In genomic region chr17:80348551-80349436, GRCh38 we compare ENCODE assay signal across 14 cellular contexts.
DNase-seq lines count a peak whose midpoint lies in the region; ATAC-seq and TF ChIP-seq lines count a peak whose summit lies in the region.
"Had no signal": no experiment of that assay in that cellular context is flagged by ENCODE, and none has a peak within 500 bp of the region (broad histone marks: within the 10 kb centered on the region; RNA-seq: fewer than 3 reads in every experiment).

No MANE protein-coding gene starts in this region.

- H3K4me3 ChIP-seq in A673 (ENCODE audit: low read depth, low read length, poor library complexity, severe bottlenecking), result no peak overlapping the region
- H3K4me3 ChIP-seq: BLaER1, breast epithelium had no signal

- POLR2A ChIA-PET in A673 (lab: Charles Lee; ENCODE audit: low non-redundant PET), result no interaction called here
- POLR2A ChIA-PET in activated CD8-positive, alpha-beta T cell treated with anti-CD3 and anti-CD28 coated beads for 36 hours (lab: Charles Lee), result interaction anchor here (1.0 kb wide), 1 partner anchor 31 kb away, joined by 3 read pairs; no protein-coding TSS in a partner anchor
- POLR2A ChIA-PET in MCF 10A (lab: Yijun Ruan, JAX), result no interaction called here

- peak; percentile 66 for ATAC-seq in activated CD8-positive, alpha-beta T cell treated with anti-CD3 and anti-CD28 coated beads for 36 hours
- ATAC-seq in memory B cell (ENCODE audit: low read depth), result no peak
- ATAC-seq in GM21515 (IDR thresholded peaks at IDR 0.05; ENCODE audit: unreplicated experiment), result no peak
- ATAC-seq in GM21528 (IDR thresholded peaks at IDR 0.05; ENCODE audit: low FRiP score, unreplicated experiment), result no peak

- H3K4me1 ChIP-seq in A673 (ENCODE audit: insufficient read depth, low read length, poor library complexity, severe bottlenecking), result no peaks in the 10 kb centered on the region
- H3K4me1 ChIP-seq: BLaER1, breast epithelium had no signal

- peaks cover 72% of the 10 kb centered on the region for H3K36me3 ChIP-seq in A673 (ENCODE audit: insufficient read depth, low read length, poor library complexity, severe bottlenecking)

- H3K27me3 ChIP-seq in A673 (replicated peaks; ENCODE audit: insufficient read depth, low read depth, low read length, poor library complexity), result no peaks in the 10 kb centered on the region
- H3K27me3 ChIP-seq: BLaER1, breast epithelium had no signal

- peaks cover 81% of the 10 kb centered on the region for H3K36me3 Mint-ChIP-seq in activated CD8-positive, alpha-beta T cell treated with anti-CD3 and anti-CD28 coated beads for 36 hours (ENCODE audit: low read depth)
- peaks cover 49% of the 10 kb centered on the region for H3K36me3 Mint-ChIP-seq in memory B cell
- H3K36me3 Mint-ChIP-seq in MCF 10A (ENCODE audit: insufficient read depth, unreplicated experiment), result peaks cover 97% of the 10 kb centered on the region

- intact Hi-C loops in A673 (cut with micrococcal nuclease; ENCODE audit: unreplicated experiment) (no loop called here), MCF 10A (cut with micrococcal nuclease) (no loop called here)
- intact Hi-C loops in activated CD8-positive, alpha-beta T cell treated with anti-CD3 and anti-CD28 coated beads for 36 hours (cut with micrococcal nuclease), result no loop called here

- BruUV-seq in A673 (replicated peaks; lab: Mats Ljungman, UMichigan) (no TSS peak), MCF 10A (replicated peaks; lab: Mats Ljungman, UMichigan) (no TSS peak)

- DNase-seq in A673 (ENCODE audit: low spot score), result peak; percentile 6
- peak; percentile 33 for DNase-seq in activated CD8-positive, alpha-beta T cell treated with anti-CD3 and anti-CD28 coated beads for 36 hours
- no peak for DNase-seq in memory B cell (ENCODE audit: low spot score in 2 of 2)
- no peak for DNase-seq in MCF 10A (ENCODE audit: unreplicated experiment)
- DNase-seq in nucleus accumbens (lab: John Stamatoyannopoulos, UW), result no peak
- DNase-seq: hypothalamus; stimulated activated CD4-positive, alpha-beta T cell treated with anti-CD3 and anti-CD28 coated beads, Interleukin-4, amount 100 ng/mL, for 1 hour; stimulated activated naive CD4-positive, alpha-beta T cell treated with Interleukin-2 at 50 U/mL for 16 hours; T-helper 9 cell had no signal

- H3K27me3 Mint-ChIP-seq in activated CD8-positive, alpha-beta T cell treated with anti-CD3 and anti-CD28 coated beads for 36 hours, result no peaks in the 10 kb centered on the region
- no peaks in the 10 kb centered on the region for H3K27me3 Mint-ChIP-seq in memory B cell
- no peaks in the 10 kb centered on the region for H3K27me3 Mint-ChIP-seq in MCF 10A (ENCODE audit: insufficient read depth, unreplicated experiment)

- H3K9me3 ChIP-seq in A673 (ENCODE audit: low read depth, low read length, poor library complexity, severe bottlenecking), result no peaks in the 10 kb centered on the region
- H3K9me3 ChIP-seq: BLaER1, breast epithelium had no signal

- CTCF ChIA-PET in A673 (lab: Charles Lee) (no interaction called here), MCF 10A (lab: Yijun Ruan, JAX) (interaction anchor here (0.5 kb wide), 1 partner anchor 349 kb away, joined by 3 read pairs; no protein-coding TSS in a partner anchor)
- CTCF ChIA-PET in activated CD8-positive, alpha-beta T cell treated with anti-CD3 and anti-CD28 coated beads for 36 hours (lab: Charles Lee), result no interaction called here

- peaks cover 12% of the 10 kb centered on the region for H3K4me1 Mint-ChIP-seq in activated CD8-positive, alpha-beta T cell treated with anti-CD3 and anti-CD28 coated beads for 36 hours (ENCODE audit: low read depth)
- H3K4me1 Mint-ChIP-seq in memory B cell (no peaks in the 10 kb centered on the region), MCF 10A (ENCODE audit: insufficient read depth, unreplicated experiment) (no peaks in the 10 kb centered on the region)

- in situ Hi-C loops in GM18951 (cut with MboI; ENCODE audit: low sequenced_read_pairs, unreplicated experiment), result no loop called here

- H3K27ac Mint-ChIP-seq in activated CD8-positive, alpha-beta T cell treated with anti-CD3 and anti-CD28 coated beads for 36 hours, result peak overlapping the region; percentile 21
- H3K27ac Mint-ChIP-seq in memory B cell (peak overlapping the region; percentile 54), MCF 10A (ENCODE audit: low read depth, unreplicated experiment) (no peak overlapping the region)

- peak; percentile 6 for TF ChIP-seq POLR2A in GM18951 (IDR thresholded peaks at IDR 0.05; ENCODE audit: extremely low read depth, insufficient read depth, insufficient read length)

- H3K27ac ChIP-seq in A673 (ENCODE audit: low read depth, low read length, poor library complexity, severe bottlenecking), result no peak overlapping the region
- H3K27ac ChIP-seq: BLaER1, breast epithelium had no signal

- no peaks in the 10 kb centered on the region for H3K9me3 Mint-ChIP-seq in activated CD8-positive, alpha-beta T cell treated with anti-CD3 and anti-CD28 coated beads for 36 hours
- H3K9me3 Mint-ChIP-seq in memory B cell (no peaks in the 10 kb centered on the region), MCF 10A (ENCODE audit: unreplicated experiment) (no peaks in the 10 kb centered on the region)

- H3K4me3 Mint-ChIP-seq in activated CD8-positive, alpha-beta T cell treated with anti-CD3 and anti-CD28 coated beads for 36 hours, result no peak overlapping the region
- H3K4me3 Mint-ChIP-seq in memory B cell (no peak overlapping the region), MCF 10A (ENCODE audit: unreplicated experiment) (no peak overlapping the region)

- TF ChIP-seq CTCF in A673 (conservative IDR thresholded peaks at IDR 0.05; ENCODE audit: low read depth, low read length) (no peak), MCF 10A (IDR thresholded peaks at IDR 0.05; ENCODE audit: unreplicated experiment) (no peak)
- TF ChIP-seq CTCF in activated CD8-positive, alpha-beta T cell treated with anti-CD3 and anti-CD28 coated beads for 36 hours (IDR thresholded peaks at IDR 0.05), result no peak

Comparison
In these comparisons a context has a peak if more than half of its experiments do, and no peak if none do; other contexts are left out.
1. DNase-seq: peak in A673 (single experiment) and activated CD8-positive, alpha-beta T cell treated with anti-CD3 and anti-CD28 coated beads for 36 hours (single experiment); none in memory B cell (0 of 2), MCF 10A (single experiment) and nucleus accumbens (0 of 56).